ENCODE assay signal across 8 cellular contexts in genomic region chr19:13920940-13921744, GRCh38. TPM values are rescaled to one million over a fixed set of nuclear protein-coding genes. Genes with fewer than 3 reads are reported as not detected.
DNase-seq lines count a peak whose midpoint lies in the region; ATAC-seq and TF ChIP-seq lines count a peak whose summit lies in the region.

No MANE protein-coding gene starts in this region.

- H3K4me3 Mint-ChIP-seq in endodermal cell, result no peak overlapping the region

- no peaks in the 10 kb centered on the region for H3K4me1 ChIP-seq in DND-41 (ENCODE audit: insufficient read depth, low read length)
- H3K4me1 ChIP-seq in SJCRH30, result no peaks in the 10 kb centered on the region
- H3K4me1 ChIP-seq in endodermal cell (ENCODE audit: control insufficient read depth, insufficient read depth, low read length), result no peaks in the 10 kb centered on the region

- ATAC-seq in DND-41 (ENCODE audit: insufficient read depth, low read depth), result peak; percentile 88
- no peak for ATAC-seq in GM21786 (IDR thresholded peaks at IDR 0.05; ENCODE audit: unreplicated experiment)
- no peak for ATAC-seq in GM18861 (IDR thresholded peaks at IDR 0.05; ENCODE audit: unreplicated experiment)

- peak overlapping the region; percentile 68 for H3K27ac Mint-ChIP-seq in endodermal cell

- no peaks in the 10 kb centered on the region for H4K20me1 ChIP-seq in DND-41 (ENCODE audit: insufficient read depth, low read length)

- H3K9me3 ChIP-seq in DND-41 (ENCODE audit: insufficient read depth, low read length, severe bottlenecking) (peaks cover 4% of the 10 kb centered on the region), SJCRH30 (replicated peaks) (peaks cover 5% of the 10 kb centered on the region; the same call in 1 of the 2 replicates), endodermal cell (ENCODE audit: control insufficient read depth, low read length) (peaks cover 14% of the 10 kb centered on the region)

- H3K27ac ChIP-seq in DND-41 (ENCODE audit: low read length) (0 out of 2 replicates have a peak overlapping the region, but pooled peaks have one; percentile 12), SJCRH30 (peak overlapping the region; percentile 36), endodermal cell (ENCODE audit: low read depth, low read length) (no peak overlapping the region)

- no peaks in the 10 kb centered on the region for H3K4me1 Mint-ChIP-seq in endodermal cell

- 94 to 100% methylated on average over 2 of the region's 2 CpGs for WGBS in endodermal cell (ENCODE audit: insufficient coverage in 1 of 2, insufficient read length in 1 of 2), 2 experiments

- no peaks in the 10 kb centered on the region for H3K27me3 Mint-ChIP-seq in endodermal cell (ENCODE audit: insufficient read depth)

- no peak overlapping the region for H3K9ac ChIP-seq in DND-41 (ENCODE audit: low read depth, low read length)
- no peak overlapping the region for H3K9ac ChIP-seq in endodermal cell (ENCODE audit: extremely low read depth, low read length, poor library complexity, severe bottlenecking)

- H3K9me3 Mint-ChIP-seq in endodermal cell, result peaks cover 13% of the 10 kb centered on the region

- peaks cover 74% of the 10 kb centered on the region for H3K36me3 Mint-ChIP-seq in endodermal cell (ENCODE audit: low read depth)

- TF ChIP-seq CTCF in DND-41 (IDR thresholded peaks at IDR 0.05; ENCODE audit: borderline replicate concordance, extremely low read depth, low read length, poor library complexity, severe bottlenecking) (no peak), endodermal cell (conservative IDR thresholded peaks at IDR 0.05) (no peak)

- peak; percentile 47 for DNase-seq in DND-41
- peak; percentile 50 for DNase-seq in HS-27A (ENCODE audit: low read depth)
- peak; percentile 76 to 85 for DNase-seq in SJCRH30
- peak; percentile 75 for DNase-seq in endodermal cell
- peak; percentile 42 for DNase-seq in pons (ENCODE audit: low spot score)
- no peak for DNase-seq in stimulated activated naive CD4-positive, alpha-beta T cell treated with Interleukin-2 at 50 U/mL for 16 hours (lab: John Stamatoyannopoulos, UW)

- peaks cover 69% of the 10 kb centered on the region for H3K36me3 ChIP-seq in DND-41 (ENCODE audit: insufficient read depth, low read length)
- H3K36me3 ChIP-seq in SJCRH30, result peaks cover 8% of the 10 kb centered on the region
- peaks cover 50% of the 10 kb centered on the region for H3K36me3 ChIP-seq in endodermal cell (ENCODE audit: control insufficient read depth, insufficient read depth, low read length)

- H3K27me3 ChIP-seq in DND-41 (ENCODE audit: insufficient read depth, low read length, poor library complexity), result no peaks in the 10 kb centered on the region
- H3K27me3 ChIP-seq in SJCRH30, result no peaks in the 10 kb centered on the region
- H3K27me3 ChIP-seq in endodermal cell (ENCODE audit: control insufficient read depth, insufficient read depth, low read length, poor library complexity, severe bottlenecking), result no peaks in the 10 kb centered on the region

- no peaks in the 10 kb centered on the region for H3K79me2 ChIP-seq in DND-41 (ENCODE audit: insufficient read depth, low read length)

- H3K4me3 ChIP-seq in DND-41 (ENCODE audit: low read depth in 1 of 2, low read length in 2 of 2) (no peak overlapping the region), SJCRH30 (no peak overlapping the region), endodermal cell (ENCODE audit: low read length) (no peak overlapping the region)

- H3K4me2 ChIP-seq in DND-41 (ENCODE audit: insufficient read depth, low read length), result no peak overlapping the region

- H2AFZ ChIP-seq in DND-41 (ENCODE audit: low read depth, low read length), result 0 out of 2 replicates have a peak overlapping the region, but pooled peaks have one; percentile 46

RNA-seq across cellular contexts. Expression of gene CC2D1A, which starts 15.1 kb away (rescaled TPM):
- total RNA-seq in SJCRH30 (2014; rRNA removed; shearing (Covaris generic)), result 10.8 and 15.3 TPM in 2 replicates
- total RNA-seq in endodermal cell, result 10 to 100 TPM; 45.1 to 55.9 TPM
- polyA plus RNA-seq in endodermal cell (2013, experiment 1 of 2), result 24.2 TPM
- polyA plus RNA-seq in endodermal cell (2013, experiment 2 of 2), result 21.9 TPM

RNA-seq across cellular contexts. Expression of gene BRME1, which starts 15.2 kb away (rescaled TPM):
- total RNA-seq in SJCRH30 (2014; rRNA removed; shearing (Covaris generic)), result 10.0 and 11.7 TPM in 2 replicates
- 1 to 10 TPM; 4.4 to 7.4 TPM for total RNA-seq in endodermal cell
- 4.4 TPM for polyA plus RNA-seq in endodermal cell (2013, experiment 1 of 2)
- 2.5 TPM for polyA plus RNA-seq in endodermal cell (2013, experiment 2 of 2)

RNA-seq across cellular contexts. Expression of gene PODNL1, which starts 17.1 kb away (rescaled TPM):
- 0.08 TPM in 1 of 2 replicates, not detected in the other for total RNA-seq in SJCRH30 (2014; rRNA removed; shearing (Covaris generic))
- under 1 TPM in 1 of 2 donors, not detected in 1; 0.29 TPM for total RNA-seq in endodermal cell
- polyA plus RNA-seq in endodermal cell (2013, experiment 1 of 2), result 1.3 TPM
- 3.0 TPM for polyA plus RNA-seq in endodermal cell (2013, experiment 2 of 2)

RNA-seq across cellular contexts. Expression of gene DCAF15, which starts 31.2 kb away (rescaled TPM):
- 37.4 and 39.1 TPM in 2 replicates for total RNA-seq in SJCRH30 (2014; rRNA removed; shearing (Covaris generic))
- 10 to 100 TPM; 62.4 to 72.9 TPM for total RNA-seq in endodermal cell
- polyA plus RNA-seq in endodermal cell (2013, experiment 1 of 2), result 55.3 TPM
- polyA plus RNA-seq in endodermal cell (2013, experiment 2 of 2), result 50.7 TPM

RNA-seq across cellular contexts. Expression of gene NANOS3, which starts 44.2 kb away (rescaled TPM):
- 1.3 and 2.3 TPM in 2 replicates for total RNA-seq in SJCRH30 (2014; rRNA removed; shearing (Covaris generic))
- total RNA-seq in endodermal cell, result under 1 TPM in 1 of 2 donors, not detected in 1; 0.64 TPM
- 2.6 TPM for polyA plus RNA-seq in endodermal cell (2013, experiment 1 of 2)
- polyA plus RNA-seq in endodermal cell (2013, experiment 2 of 2), result 2.0 TPM
